24 cellular contexts compared by ENCODE assay signal in genomic region chr3:102686792-102687191, GRCh38.
"Had no signal": no experiment of that assay in that cellular context is flagged by ENCODE, and none has a peak within 500 bp of the region (broad histone marks: within the 10 kb centered on the region; RNA-seq: fewer than 3 reads in every experiment).

No MANE protein-coding gene starts in this region.

- H3K27me3 ChIP-seq: MG63 had no signal

- DNase-seq: KBM-7, MG63, NCI-H1092, NCI-H1105 treated with DMSO at 0.1 percent for 48 hours, NCI-H1417 treated with DMSO at 0.1 percent for 48 hours, NCI-H146, NCI-H1694 treated with DMSO at 0.1 percent for 48 hours, NCI-H1930, NCI-H2081, NCI-H2107, NCI-H2171, NCI-H226, NCI-H446, NCI-H510A, NCI-H524 treated with DMSO at 0.1 percent for 48 hours, NCI-H69, NCI-H774, RPMI8226, SHP77, SK-N-SH, SW 1271 had no signal

- H3K27ac ChIP-seq: HL-60 had no signal

- H3K9me3 ChIP-seq: MG63, SK-N-SH had no signal

- H3K9ac ChIP-seq: SK-N-SH had no signal

- H3K36me3 ChIP-seq: MG63 had no signal

- H3K4me3 ChIP-seq: MG63 had no signal

- FAIRE-seq: HTR-8/SVneo, RCC 7860 had no signal

- H3K4me2 ChIP-seq: SK-N-SH had no signal
